In the genomic region with DNA sequence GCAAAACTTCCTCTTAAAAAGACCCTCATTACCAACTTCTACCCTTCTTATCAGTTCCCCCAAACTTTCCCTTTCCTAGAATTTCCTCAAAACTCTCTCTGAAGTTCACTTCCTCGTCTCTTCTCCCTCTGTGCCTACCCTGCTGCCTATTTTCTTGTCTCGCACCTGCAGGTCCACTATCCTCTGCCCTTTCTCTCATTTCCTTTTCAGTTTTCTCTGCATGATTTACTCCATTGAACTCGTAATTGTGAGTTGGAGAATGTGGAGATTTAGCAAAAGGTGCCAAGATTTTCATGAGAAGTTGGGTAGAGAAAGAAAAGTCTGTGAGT, we compare ENCODE assay signal across 34 cellular contexts. TPM values are rescaled to one million over a fixed set of nuclear protein-coding genes. Genes with fewer than 3 reads are reported as not detected.
"Had no signal": no experiment of that assay in that cellular context is flagged by ENCODE, and none has a peak within 500 bp of the region (broad histone marks: within the 10 kb centered on the region; RNA-seq: fewer than 3 reads in every experiment).

No MANE protein-coding gene starts in this region.

- H3K27me3 ChIP-seq: body of pancreas, Peyer's patch, SJCRH30 had no signal

- H3K9me3 Mint-ChIP-seq: activated CD4-positive, alpha-beta memory T cell treated with anti-CD3 and anti-CD28 coated beads, Interleukin-2, amount 10 ng/mL, durations not matched to agents 7 days and 5 days; activated T-helper 17 cell treated with anti-CD3 and anti-CD28 coated beads, Interleukin-2, amount 50 U/mL, for 72 hours; T-helper 1 cell treated with Interleukin-12 subunit alpha and Interleukin-12 subunit beta and Interleukin-4 antibody, amounts not matched to agents 30 μg/mL and 1 μg/mL, for 36 hours had no signal

- H3K4me1 Mint-ChIP-seq: activated CD4-positive, alpha-beta memory T cell treated with anti-CD3 and anti-CD28 coated beads, Interleukin-2, amount 10 ng/mL, durations not matched to agents 7 days and 5 days; activated CD4-positive, alpha-beta T cell treated with anti-CD3 and anti-CD28 coated beads for 36 hours; activated T-helper 17 cell treated with anti-CD3 and anti-CD28 coated beads, Interleukin-2, amount 50 U/mL, for 72 hours had no signal

- H3K36me3 ChIP-seq: Peyer's patch, SJCRH30 had no signal

- H3K9me3 ChIP-seq: body of pancreas, SJCRH30, SK-N-SH had no signal

- H3K4me3 Mint-ChIP-seq: activated CD4-positive, alpha-beta memory T cell treated with anti-CD3 and anti-CD28 coated beads, Interleukin-2, amount 10 ng/mL, durations not matched to agents 7 days and 5 days; activated CD4-positive, alpha-beta T cell treated with anti-CD3 and anti-CD28 coated beads for 36 hours; activated naive CD4-positive, alpha-beta T cell treated with anti-CD3 and anti-CD28 coated beads for 36 hours; activated naive CD8-positive, alpha-beta T cell; activated T-helper 17 cell treated with anti-CD3 and anti-CD28 coated beads, Interleukin-2, amount 50 U/mL, for 72 hours; T-helper 1 cell treated with Interleukin-12 subunit alpha and Interleukin-12 subunit beta and Interleukin-4 antibody, amounts not matched to agents 30 μg/mL and 1 μg/mL, for 36 hours had no signal

- H3K36me3 Mint-ChIP-seq: activated naive CD8-positive, alpha-beta T cell had no signal

- H3K4me2 ChIP-seq: KMS-11, SK-N-SH had no signal

- DNase-seq: activated CD4-positive, alpha-beta memory T cell treated with anti-CD3 and anti-CD28 coated beads, Interleukin-2, amount 10 ng/mL, durations not matched to agents 7 days and 5 days; activated CD4-positive, alpha-beta T cell treated with anti-CD3 and anti-CD28 coated beads for 36 hours; activated CD4-positive, alpha-beta T cell treated with anti-CD3 and anti-CD28 coated beads, Interleukin-2, amount 50 U/mL, for 1 hour; activated CD4-positive, CD25-positive, alpha-beta regulatory T cell; activated gamma-delta T cell; activated naive CD4-positive, alpha-beta T cell treated with anti-CD3 and anti-CD28 coated beads for 36 hours; activated T-cell treated with anti-CD3 and anti-CD28 coated beads for 4 hours; activated T-cell treated with anti-CD3 and anti-CD28 coated beads, Interleukin-2, amount 50 U/mL, for 48 hours; body of pancreas; central memory CD4-positive, alpha-beta T cell; MV-4-11; NCI-H1092 treated with DMSO at 0.1 percent for 48 hours; NCI-H1417 treated with DMSO at 0.1 percent for 48 hours; NCI-H1694; NCI-H2029; NCI-H2107; NCI-H2171 treated with DMSO at 0.1 percent for 48 hours; NCI-H226; NCI-H526 treated with DMSO at 0.1 percent for 48 hours; NCI-H82; Peyer's patch; Right ventricle myocardium superior; SJCRH30; SK-N-SH had no signal

- H3K27ac Mint-ChIP-seq: activated CD4-positive, alpha-beta memory T cell treated with anti-CD3 and anti-CD28 coated beads, Interleukin-2, amount 10 ng/mL, durations not matched to agents 7 days and 5 days; activated CD4-positive, alpha-beta T cell treated with anti-CD3 and anti-CD28 coated beads for 36 hours; activated naive CD4-positive, alpha-beta T cell treated with anti-CD3 and anti-CD28 coated beads for 36 hours; activated naive CD8-positive, alpha-beta T cell; activated T-helper 17 cell treated with anti-CD3 and anti-CD28 coated beads, Interleukin-2, amount 50 U/mL, for 72 hours; T-helper 1 cell treated with Interleukin-12 subunit alpha and Interleukin-12 subunit beta and Interleukin-4 antibody, amounts not matched to agents 30 μg/mL and 1 μg/mL, for 36 hours had no signal

- H3K9ac ChIP-seq: KMS-11, SK-N-SH had no signal

- H3K4me1 ChIP-seq: body of pancreas, Peyer's patch had no signal

- H3K4me3 ChIP-seq: body of pancreas, Peyer's patch, SJCRH30 had no signal

- H3K27ac ChIP-seq: KMS-11, Peyer's patch, RWPE1, SJCRH30, VCaP had no signal

- ATAC-seq: activated CD4-positive, alpha-beta T cell treated with anti-CD3 and anti-CD28 coated beads for 36 hours; activated T-helper 17 cell treated with anti-CD3 and anti-CD28 coated beads, Interleukin-2, amount 50 U/mL, for 72 hours; body of pancreas had no signal

RNA-seq across cellular contexts. Expression of gene VTCN1, which starts 21.7 kb away (rescaled TPM):
- total RNA-seq: activated CD4-positive, alpha-beta memory T cell treated with anti-CD3 and anti-CD28 coated beads, Interleukin-2, amount 10 ng/mL, durations not matched to agents 7 days and 5 days; activated CD4-positive, alpha-beta T cell treated with anti-CD3 and anti-CD28 coated beads for 36 hours; activated CD8-positive, alpha-beta memory T cell treated with anti-CD3 and anti-CD28 coated beads for 36 hours; activated naive CD4-positive, alpha-beta T cell treated with anti-CD3 and anti-CD28 coated beads for 36 hours; activated T-helper 17 cell treated with anti-CD3 and anti-CD28 coated beads, Interleukin-2, amount 50 U/mL, for 72 hours; MCF 10A; NCI-H460; OCI-LY7; Peyer's patch; Right ventricle myocardium superior had no signal
- polyA plus RNA-seq: SK-N-SH had no signal
